ENCODE assay signal across 8 cellular contexts in genomic region chr1:61079898-61080336, GRCh38. TPM values are rescaled to one million over a fixed set of nuclear protein-coding genes. Genes with fewer than 3 reads are reported as not detected.
DNase-seq lines count a peak whose midpoint lies in the region; ATAC-seq and TF ChIP-seq lines count a peak whose summit lies in the region.

No MANE protein-coding gene starts in this region.

- H3K27me3 Mint-ChIP-seq in activated T-helper 17 cell treated with anti-CD3 and anti-CD28 coated beads, Interleukin-2, amount 50 U/mL, for 72 hours = peaks cover 3% of the 10 kb centered on the region
- peaks cover 15% of the 10 kb centered on the region for H3K27me3 Mint-ChIP-seq in glutamatergic neuron (ENCODE audit: unreplicated experiment)

- DNase-seq in SIG-M5 treated with dmso at 0.1 percent for 504 hours (lab: John Stamatoyannopoulos, UW; ENCODE audit: unreplicated experiment) = peak; percentile 46
- no peak for DNase-seq in SIG-M5 (lab: John Stamatoyannopoulos, UW)
- peak; percentile 80 for DNase-seq in NCI-H2171 treated with DMSO at 0.1 percent for 48 hours (lab: John Stamatoyannopoulos, UW)
- DNase-seq in glutamatergic neuron = peak; percentile 27
- peak; percentile 94 for DNase-seq in osteoblast (ENCODE audit: insufficient read length, low spot score, missing footprints)

- H3K4me3 ChIP-seq in osteoblast (ENCODE audit: insufficient read depth, low read length) = peak overlapping the region; percentile 58

- peaks cover 41% of the 10 kb centered on the region for H3K4me1 Mint-ChIP-seq in activated T-helper 17 cell treated with anti-CD3 and anti-CD28 coated beads, Interleukin-2, amount 50 U/mL, for 72 hours
- H3K4me1 Mint-ChIP-seq in glutamatergic neuron (ENCODE audit: low read depth, unreplicated experiment) = peaks cover 35% of the 10 kb centered on the region

- peak overlapping the region; percentile 26 for H3K27ac ChIP-seq in osteoblast (ENCODE audit: low read depth, low read length)

- no peak for TF ChIP-seq CTCF in glutamatergic neuron (IDR thresholded peaks at IDR 0.05; ENCODE audit: partially characterized antibody, unreplicated experiment)
- TF ChIP-seq CTCF in osteoblast (IDR thresholded peaks at IDR 0.05; ENCODE audit: extremely low read depth, low read depth, low read length) = peak; percentile 38

- peaks cover 16% of the 10 kb centered on the region for H3K79me2 ChIP-seq in osteoblast (ENCODE audit: insufficient read depth, low read length)

- H3K4me1 ChIP-seq in osteoblast (ENCODE audit: insufficient read depth, low read length) = peaks cover 51% of the 10 kb centered on the region

- no peaks in the 10 kb centered on the region for H3K9me3 Mint-ChIP-seq in activated T-helper 17 cell treated with anti-CD3 and anti-CD28 coated beads, Interleukin-2, amount 50 U/mL, for 72 hours
- H3K9me3 Mint-ChIP-seq in glutamatergic neuron (ENCODE audit: unreplicated experiment) = peaks cover 11% of the 10 kb centered on the region

- H3K36me3 Mint-ChIP-seq in activated T-helper 17 cell treated with anti-CD3 and anti-CD28 coated beads, Interleukin-2, amount 50 U/mL, for 72 hours (ENCODE audit: low read depth) = peaks cover 8% of the 10 kb centered on the region
- H3K36me3 Mint-ChIP-seq in glutamatergic neuron (ENCODE audit: unreplicated experiment) = no peaks in the 10 kb centered on the region

- H3K4me3 Mint-ChIP-seq in activated T-helper 17 cell treated with anti-CD3 and anti-CD28 coated beads, Interleukin-2, amount 50 U/mL, for 72 hours = peak overlapping the region; percentile 93
- H3K4me3 Mint-ChIP-seq in glutamatergic neuron (ENCODE audit: unreplicated experiment) = peak overlapping the region; percentile 37

- no peaks in the 10 kb centered on the region for H3K36me3 ChIP-seq in osteoblast (ENCODE audit: insufficient read depth, low read length)

- peak overlapping the region; percentile 96 for H3K4me2 ChIP-seq in osteoblast (ENCODE audit: insufficient read depth, low read length)

- H2AFZ ChIP-seq in osteoblast (ENCODE audit: low read length) = peak overlapping the region; percentile 69

- no peaks in the 10 kb centered on the region for H3K9me3 ChIP-seq in osteoblast (ENCODE audit: low read depth, low read length)

- H3K27me3 ChIP-seq in osteoblast (ENCODE audit: insufficient read depth, low read length) = no peaks in the 10 kb centered on the region

- no peak for ATAC-seq in activated T-helper 17 cell treated with anti-CD3 and anti-CD28 coated beads, Interleukin-2, amount 50 U/mL, for 72 hours (replicated peaks)
- no peak for ATAC-seq in GM19328 (IDR thresholded peaks at IDR 0.05; ENCODE audit: unreplicated experiment)
- no peak for ATAC-seq in GM18858 (IDR thresholded peaks at IDR 0.05; ENCODE audit: unreplicated experiment)

- no peak overlapping the region for H3K27ac Mint-ChIP-seq in activated T-helper 17 cell treated with anti-CD3 and anti-CD28 coated beads, Interleukin-2, amount 50 U/mL, for 72 hours
- no peak overlapping the region for H3K27ac Mint-ChIP-seq in glutamatergic neuron (ENCODE audit: unreplicated experiment)

- no peaks in the 10 kb centered on the region for H4K20me1 ChIP-seq in osteoblast (ENCODE audit: insufficient read depth, low read length)

RNA-seq across cellular contexts. Expression of gene NFIA, which starts 2.4 kb away (rescaled TPM):
- total RNA-seq in activated T-helper 17 cell treated with anti-CD3 and anti-CD28 coated beads, Interleukin-2, amount 50 U/mL, for 72 hours = 1 to 10 TPM; 3.5 to 5.1 TPM
- total RNA-seq in glutamatergic neuron (ENCODE audit: unreplicated experiment) (16.4 TPM), osteoblast (7.2 and 8.0 TPM in 2 replicates)
